1 cellular context compared by ENCODE assay signal in genomic region chr15:63010920-63011693, GRCh38.
A peak's percentile ranks its signal among the peaks of the same experiment; 100 is the strongest.
TF ChIP-seq lines count a peak whose summit lies in the region.

No MANE protein-coding gene starts in this region.

TF ChIP-seq in HepG2, 621 proteins besides CTCF, POLR2A, EP300 and RAD21 (continued from another document and continues in another):
- peak; percentile 99 for TF ChIP-seq ZBTB39 (CRISPR knock-in tag; IDR thresholded peaks at IDR 0.05)
- TF ChIP-seq ZNF329 (CRISPR knock-in tag; IDR thresholded peaks at IDR 0.05; ENCODE audit: low read depth) = no peak
- peak; percentile 100 for TF ChIP-seq HNF4A (CRISPR knock-in tag; IDR thresholded peaks at IDR 0.05)
- no peak for TF ChIP-seq HMGA1 (CRISPR knock-in tag; conservative IDR thresholded peaks at IDR 0.05)
- TF ChIP-seq PAXIP1 (CRISPR knock-in tag; conservative IDR thresholded peaks at IDR 0.05) = peak; percentile 99
- TF ChIP-seq ZNF784 (CRISPR knock-in tag; IDR thresholded peaks at IDR 0.05; ENCODE audit: borderline replicate concordance) = no peak
- TF ChIP-seq GFI1 (CRISPR knock-in tag; IDR thresholded peaks at IDR 0.05; ENCODE audit: borderline replicate concordance) = peak; percentile 69; the same call in 1 of the 2 replicates
- no peak for TF ChIP-seq REST (IDR thresholded peaks at IDR 0.05; ENCODE audit: borderline replicate concordance in 1 of 2, low read depth in 1 of 2, low read length in 2 of 2)
- no peak for TF ChIP-seq KIAA2018 (CRISPR knock-in tag; IDR thresholded peaks at IDR 0.05; ENCODE audit: borderline replicate concordance)
- TF ChIP-seq ZNF569 (CRISPR knock-in tag; IDR thresholded peaks at IDR 0.05; ENCODE audit: borderline replicate concordance) = no peak
- no peak for TF ChIP-seq NPAS2 (CRISPR knock-in tag; IDR thresholded peaks at IDR 0.05; ENCODE audit: borderline replicate concordance)
- TF ChIP-seq NR1H2 (CRISPR knock-in tag; IDR thresholded peaks at IDR 0.05; ENCODE audit: borderline replicate concordance, low read depth) = no peak
- TF ChIP-seq RFX5 (IDR thresholded peaks at IDR 0.05; ENCODE audit: low read depth, low read length) = no peak
- TF ChIP-seq ZFYVE20 (CRISPR knock-in tag; IDR thresholded peaks at IDR 0.05; ENCODE audit: borderline replicate concordance, low read depth) = no peak
- peak; percentile 91 for TF ChIP-seq HDAC1 (CRISPR knock-in tag; IDR thresholded peaks at IDR 0.05)
- no peak for TF ChIP-seq ZBED4 (CRISPR knock-in tag; IDR thresholded peaks at IDR 0.05; ENCODE audit: borderline replicate concordance)
- TF ChIP-seq KLF16 (CRISPR knock-in tag; IDR thresholded peaks at IDR 0.05) = no peak
- no peak for TF ChIP-seq ZNF10 (CRISPR knock-in tag; IDR thresholded peaks at IDR 0.05; ENCODE audit: borderline replicate concordance, low read depth)
- no peak for TF ChIP-seq ZNF274 (CRISPR knock-in tag; IDR thresholded peaks at IDR 0.05)
- TF ChIP-seq KDM6A (CRISPR knock-in tag; IDR thresholded peaks at IDR 0.05; ENCODE audit: low read depth) = peak; percentile 96
- TF ChIP-seq PHB2 (IDR thresholded peaks at IDR 0.05; ENCODE audit: partially characterized antibody) = no peak
- peak; percentile 46; the same call in 1 of the 2 replicates for TF ChIP-seq THRA (CRISPR knock-in tag; IDR thresholded peaks at IDR 0.05; ENCODE audit: borderline replicate concordance)
- 0 out of 2 replicates have a peak, but pooled peaks have one; percentile 41 for TF ChIP-seq BRD4 (CRISPR knock-in tag; IDR thresholded peaks at IDR 0.05)
- TF ChIP-seq ATF5 (CRISPR knock-in tag; IDR thresholded peaks at IDR 0.05; ENCODE audit: low read depth) = no peak
- TF ChIP-seq SIX4 (CRISPR knock-in tag; IDR thresholded peaks at IDR 0.05) = no peak
- TF ChIP-seq ZFX (CRISPR knock-in tag; IDR thresholded peaks at IDR 0.05; ENCODE audit: low read depth) = 0 out of 2 replicates have a peak, but pooled peaks have one; percentile 35
